34 cellular contexts compared by ENCODE assay signal in the genomic region with DNA sequence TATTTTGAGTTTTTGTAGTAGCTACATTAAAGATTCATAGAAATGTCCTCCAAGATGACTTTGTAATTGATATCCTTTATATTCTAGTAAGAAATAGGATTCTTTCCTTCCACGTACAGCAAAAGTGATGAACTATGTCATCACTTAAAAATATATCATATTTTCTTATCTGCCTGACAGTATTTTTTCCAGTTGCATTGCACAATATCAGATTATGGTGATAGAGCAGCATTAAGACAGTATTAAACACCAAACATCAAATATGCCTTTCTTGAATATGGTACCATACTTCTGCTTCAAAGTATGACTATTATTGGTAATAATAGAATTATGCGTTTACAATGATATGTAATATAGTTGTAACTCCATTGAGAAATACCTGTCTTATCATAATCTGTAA.
"Had no signal": no experiment of that assay in that cellular context is flagged by ENCODE, and none has a peak within 500 bp of the region (broad histone marks: within the 10 kb centered on the region; RNA-seq: fewer than 3 reads in every experiment).

No MANE protein-coding gene starts in this region.

- FAIRE-seq: astrocyte, bronchial epithelial cell had no signal

- H3K27ac ChIP-seq: adrenal gland, ascending aorta, body of pancreas, brain microvascular endothelial cell, breast epithelium, cardiac muscle cell had no signal

- DNase-seq: activated effector memory CD4-positive, alpha-beta T cell treated with anti-CD3 and anti-CD28 coated beads, Interleukin-2, amount 50 U/mL, for 16 hours; activated effector memory CD4-positive, alpha-beta T cell treated with Interleukin-2 at 50 U/mL for 16 hours; activated gamma-delta T cell; activated gamma-delta T cell treated with Interleukin-2 at 50 U/mL for 16 hours; activated naive CD4-positive, alpha-beta T cell; activated naive CD4-positive, alpha-beta T cell treated with anti-CD3 and anti-CD28 coated beads for 36 hours; activated naive CD4-positive, alpha-beta T cell treated with anti-CD3 and anti-CD28 coated beads, Interleukin-2, amount 10 ng/mL, durations not matched to agents 7 days and 5 days; activated naive CD4-positive, alpha-beta T cell treated with anti-CD3 and anti-CD28 coated beads, Interleukin-2, amount 50 U/mL, for 16 hours; activated naive CD4-positive, alpha-beta T cell treated with Interleukin-2 at 50 U/mL for 16 hours; activated naive CD8-positive, alpha-beta T cell treated with anti-CD3 and anti-CD28 coated beads for 36 hours; activated naive CD8-positive, alpha-beta T cell treated with anti-CD3 and anti-CD28 coated beads, Interleukin-2, amount 10 ng/mL, durations not matched to agents 7 days and 5 days; activated naive CD8-positive, alpha-beta T cell treated with anti-CD3 and anti-CD28 coated beads, Interleukin-2, amount 50 U/mL, for 24 hours; activated T-cell treated with anti-CD3 and anti-CD28 coated beads, Interleukin-2, amount 50 U/mL, for 1 hour; activated T-cell treated with anti-CD3 and anti-CD28 coated beads, Interleukin-2, amount 50 U/mL, for 24 hours; activated T-cell treated with anti-CD3 and anti-CD28 coated beads, Interleukin-2, amount 50 U/mL, for 4 hours; activated T-cell treated with anti-CD3 and anti-CD28 coated beads, Interleukin-2, amount 50 U/mL, for 48 hours; activated T-cell treated with anti-CD3 and anti-CD28 coated beads, Interleukin-2, amount 50 U/mL, for 72 hours; adrenal gland; amniotic stem cell; amygdala; anterior cingulate cortex; aorta; body of pancreas; brain microvascular endothelial cell; caudate nucleus; central memory CD4-positive, alpha-beta T cell; cerebellar nuclear complex had no signal

- H3K27me3 ChIP-seq: adrenal gland, ascending aorta, body of pancreas, brain microvascular endothelial cell, breast epithelium, cardiac muscle cell had no signal

- ATAC-seq: activated naive CD4-positive, alpha-beta T cell treated with anti-CD3 and anti-CD28 coated beads, Interleukin-2, amount 50 U/mL, for 72 hours; activated naive CD8-positive, alpha-beta T cell treated with anti-CD3 and anti-CD28 coated beads, Interleukin-2, amount 50 U/mL, for 24 hours; activated T-cell treated with anti-CD3 and anti-CD28 coated beads, Interleukin-2, amount 50 U/mL, for 4 hours; activated T-cell treated with anti-CD3 and anti-CD28 coated beads, Interleukin-2, amount 50 U/mL, for 72 hours; activated T-helper 17 cell treated with anti-CD3 and anti-CD28 coated beads, Interleukin-2, amount 50 U/mL, for 72 hours; body of pancreas had no signal

- H3K4me3 ChIP-seq: adrenal gland, ascending aorta, body of pancreas, breast epithelium, cardiac muscle cell had no signal

- H3K36me3 ChIP-seq: adrenal gland, ascending aorta, brain microvascular endothelial cell, breast epithelium, cardiac muscle cell had no signal

- H3K9me3 ChIP-seq: adrenal gland, ascending aorta, body of pancreas, breast epithelium had no signal

- H3K4me1 ChIP-seq: adrenal gland, ascending aorta, body of pancreas, breast epithelium had no signal
